2 cellular contexts compared by ENCODE assay signal in genomic region chr14:20969336-20969735, GRCh38.
TF ChIP-seq lines count a peak whose summit lies in the region.

No MANE protein-coding gene starts in this region.

TF ChIP-seq in endothelial cell of umbilical vein, 7 proteins besides CTCF, POLR2A, EP300 and RAD21:
- TF ChIP-seq MYC (IDR thresholded peaks at IDR 0.05; ENCODE audit: low read depth, low read length) (no peak), EZH2 (IDR thresholded peaks at IDR 0.05; ENCODE audit: borderline replicate concordance, low read depth, low read length, severe bottlenecking) (no peak), GATA2 (IDR thresholded peaks at IDR 0.05; ENCODE audit: insufficient read depth, insufficient read length, low read depth, low read length) (no peak), MAX (IDR thresholded peaks at IDR 0.05; ENCODE audit: insufficient read depth, insufficient read length) (no peak), POLR2AphosphoS5 (IDR thresholded peaks at IDR 0.05; ENCODE audit: insufficient read depth, low read depth, low read length) (no peak), JUN (IDR thresholded peaks at IDR 0.05; ENCODE audit: borderline replicate concordance, insufficient read depth, insufficient read length, low read depth) (no peak), FOS (IDR thresholded peaks at IDR 0.05; ENCODE audit: borderline replicate concordance, insufficient read depth, low read length) (no peak)
TF ChIP-seq in endothelial cell of umbilical vein: peak in this region for 0.

TF ChIP-seq in SK-N-SH, 30 proteins besides CTCF, POLR2A, EP300 and RAD21:
- TF ChIP-seq SMC3 (IDR thresholded peaks at IDR 0.05; ENCODE audit: low read depth, low read length) (no peak), NRF1 (IDR thresholded peaks at IDR 0.05; ENCODE audit: low read depth, low read length) (no peak), RFX5 (IDR thresholded peaks at IDR 0.05; ENCODE audit: low read length) (no peak), GATA2 (CRISPR knock-in tag; IDR thresholded peaks at IDR 0.05) (no peak)
